19 cellular contexts compared by ENCODE assay signal in genomic region chr11:68521962-68522626, GRCh38.
DNase-seq lines count a peak whose midpoint lies in the region; ATAC-seq and TF ChIP-seq lines count a peak whose summit lies in the region.
"Had no signal": no experiment of that assay in that cellular context is flagged by ENCODE, and none has a peak within 500 bp of the region (broad histone marks: within the 10 kb centered on the region; RNA-seq: fewer than 3 reads in every experiment).

No MANE protein-coding gene starts in this region.

- H3K4me2 ChIP-seq in hepatocyte: no peak overlapping the region

- intact Hi-C loops in vagina (cut with DNase I): no loop called here

- no peaks in the 10 kb centered on the region for H3K9me3 ChIP-seq in hepatocyte (ENCODE audit: low read depth)
- H3K9me3 ChIP-seq in vagina: no peaks in the 10 kb centered on the region

- peaks cover 57% of the 10 kb centered on the region for H3K4me1 Mint-ChIP-seq in activated T-cell treated with anti-CD3 and anti-CD28 coated beads, Interleukin-2, amount 50 U/mL, for 72 hours (ENCODE audit: low read depth)
- peaks cover 37% of the 10 kb centered on the region for H3K4me1 Mint-ChIP-seq in stimulated activated memory B cell treated with anti-CD40 and anti-IgM and Interleukin-4, amounts not matched to agents 10 μg/mL and 1 μg/mL and 100 μg/mL, for 72 hours

- peaks cover 12 to 38% of the 10 kb centered on the region in 2 donors for H3K36me3 Mint-ChIP-seq in activated T-cell treated with anti-CD3 and anti-CD28 coated beads, Interleukin-2, amount 50 U/mL, for 72 hours (ENCODE audit: insufficient read depth in 2 of 2)
- H3K36me3 Mint-ChIP-seq in stimulated activated memory B cell treated with anti-CD40 and anti-IgM and Interleukin-4, amounts not matched to agents 10 μg/mL and 1 μg/mL and 100 μg/mL, for 72 hours: peaks cover 63% of the 10 kb centered on the region

- peaks cover 63% of the 10 kb centered on the region for H4K20me1 ChIP-seq in hepatocyte (ENCODE audit: insufficient read depth, poor library complexity, severe bottlenecking)

- H3K9me3 Mint-ChIP-seq in activated T-cell treated with anti-CD3 and anti-CD28 coated beads, Interleukin-2, amount 50 U/mL, for 72 hours: no peaks in the 10 kb centered on the region
- H3K9me3 Mint-ChIP-seq in stimulated activated memory B cell treated with anti-CD40 and anti-IgM and Interleukin-4, amounts not matched to agents 10 μg/mL and 1 μg/mL and 100 μg/mL, for 72 hours: no peaks in the 10 kb centered on the region

- peak overlapping the region; percentile 24 for H3K27ac Mint-ChIP-seq in activated T-cell treated with anti-CD3 and anti-CD28 coated beads, Interleukin-2, amount 50 U/mL, for 72 hours
- H3K27ac Mint-ChIP-seq in stimulated activated memory B cell treated with anti-CD40 and anti-IgM and Interleukin-4, amounts not matched to agents 10 μg/mL and 1 μg/mL and 100 μg/mL, for 72 hours: peak overlapping the region; percentile 41

- TF ChIP-seq CTCF in hepatocyte (IDR thresholded peaks at IDR 0.05; ENCODE audit: poor library complexity) (no peak), vagina (IDR thresholded peaks at IDR 0.05) (no peak)

- no peak overlapping the region for H2AFZ ChIP-seq in hepatocyte

- H3K36me3 ChIP-seq in hepatocyte (replicated peaks; ENCODE audit: insufficient read depth, low read depth) (no peaks in the 10 kb centered on the region), vagina (peaks cover 0 to 53% of the 10 kb centered on the region in 2 donors)

- H3K4me3 Mint-ChIP-seq in activated T-cell treated with anti-CD3 and anti-CD28 coated beads, Interleukin-2, amount 50 U/mL, for 72 hours: no peak overlapping the region
- H3K4me3 Mint-ChIP-seq in stimulated activated memory B cell treated with anti-CD40 and anti-IgM and Interleukin-4, amounts not matched to agents 10 μg/mL and 1 μg/mL and 100 μg/mL, for 72 hours: no peak overlapping the region

- H3K9me2 ChIP-seq in hepatocyte (replicated peaks; ENCODE audit: insufficient read depth): no peaks in the 10 kb centered on the region

- no peaks in the 10 kb centered on the region for H3K27me3 Mint-ChIP-seq in activated T-cell treated with anti-CD3 and anti-CD28 coated beads, Interleukin-2, amount 50 U/mL, for 72 hours (ENCODE audit: low read depth)
- H3K27me3 Mint-ChIP-seq in stimulated activated memory B cell treated with anti-CD40 and anti-IgM and Interleukin-4, amounts not matched to agents 10 μg/mL and 1 μg/mL and 100 μg/mL, for 72 hours: no peaks in the 10 kb centered on the region

- WGBS in hepatocyte (ENCODE audit: low lambda C conversion rate, missing lambda C conversion rate): 90% methylated on average over 4 of the region's 4 CpGs

- H3K27me3 ChIP-seq in hepatocyte (no peaks in the 10 kb centered on the region), vagina (no peaks in the 10 kb centered on the region)

- TF ChIP-seq POLR2A in vagina (IDR thresholded peaks at IDR 0.05): no peak

- no peak for ATAC-seq in activated T-cell treated with anti-CD3 and anti-CD28 coated beads, Interleukin-2, amount 50 U/mL, for 72 hours (replicated peaks in 1 of 2)
- no peak for ATAC-seq in stimulated activated memory B cell treated with anti-CD40 and anti-IgM and Interleukin-4, amounts not matched to agents 10 μg/mL and 1 μg/mL and 100 μg/mL, for 72 hours
- ATAC-seq: GM12878, HCT116 had no signal

- H3K4me1 ChIP-seq in hepatocyte (ENCODE audit: insufficient read depth) (peaks cover 9% of the 10 kb centered on the region), vagina (peaks cover 30% of the 10 kb centered on the region)

- H3K27ac ChIP-seq in hepatocyte: peak overlapping the region; percentile 33
- no peak overlapping the region for H3K27ac ChIP-seq in vagina
- H3K27ac ChIP-seq: RWPE1 had no signal

- no peak for DNase-seq in activated T-cell treated with anti-CD3 and anti-CD28 coated beads, Interleukin-2, amount 50 U/mL, for 72 hours
- DNase-seq in activated T-cell treated with anti-CD3 and anti-CD28 coated beads for 4 hours (no peak), SW480 (ENCODE audit: low spot score) (peak; percentile 11), hepatocyte (ENCODE audit: low spot score) (no peak), vagina (ENCODE audit: extremely low spot score in 2 of 2) (no peak), NCI-H524 (lab: John Stamatoyannopoulos, UW) (no peak)
- no peak for DNase-seq in central memory CD4-positive, alpha-beta T cell
- DNase-seq: AML-193, DMS79, KBM-7, NCI-H1092, NCI-H1694, NCI-H2107, NCI-H226, NCI-H526 treated with DMSO at 0.1 percent for 48 hours had no signal

- H3K79me2 ChIP-seq in hepatocyte: peaks cover 98% of the 10 kb centered on the region

- no peak overlapping the region for H3K4me3 ChIP-seq in hepatocyte
- no peak overlapping the region for H3K4me3 ChIP-seq in vagina
- H3K4me3 ChIP-seq: GM12878 had no signal
